16 cellular contexts compared by ENCODE assay signal in genomic region chr15:63981596-63982320, GRCh38.
"Had no signal": no experiment of that assay in that cellular context is flagged by ENCODE, and none has a peak within 500 bp of the region (broad histone marks: within the 10 kb centered on the region; RNA-seq: fewer than 3 reads in every experiment).

No MANE protein-coding gene starts in this region.

- H3K4me3 ChIP-seq: dorsolateral prefrontal cortex, lung, skin epidermis, tibial nerve, vagina had no signal

- DNase-seq: activated CD4-positive, alpha-beta T cell treated with anti-CD3 and anti-CD28 coated beads, Interleukin-2, amount 50 U/mL, for 1 hour; activated CD4-positive, CD25-positive, alpha-beta regulatory T cell; activated naive CD4-positive, alpha-beta T cell treated with Interleukin-2 at 50 U/mL for 16 hours; brain microvascular endothelial cell; dorsolateral prefrontal cortex; endodermal cell; midbrain; retina; stimulated activated CD4-positive, alpha-beta T cell treated with anti-CD3 and anti-CD28 coated beads, Interleukin-4, amount 100 ng/mL, for 24 hours; stimulated activated naive CD4-positive, alpha-beta T cell had no signal

- H3K27me3 ChIP-seq: brain microvascular endothelial cell, dorsolateral prefrontal cortex, tibial nerve, vagina had no signal

- H3K4me1 ChIP-seq: parathyroid adenoma had no signal

- H3K9me3 ChIP-seq: tibial nerve, vagina had no signal

- ATAC-seq: activated T-helper 17 cell treated with anti-CD3 and anti-CD28 coated beads, Interleukin-2, amount 50 U/mL, for 72 hours had no signal

- H3K36me3 ChIP-seq: brain microvascular endothelial cell, tibial nerve, vagina had no signal

- H3K27ac ChIP-seq: brain microvascular endothelial cell, parathyroid adenoma, skin epidermis, tibial nerve, vagina had no signal
